ENCODE assay signal across 14 cellular contexts in genomic region chr7:150335101-150335773, GRCh38. TPM values are rescaled to one million over a fixed set of nuclear protein-coding genes. Genes with fewer than 3 reads are reported as not detected.
DNase-seq lines count a peak whose midpoint lies in the region; ATAC-seq and TF ChIP-seq lines count a peak whose summit lies in the region.
"Had no signal": no experiment of that assay in that cellular context is flagged by ENCODE, and none has a peak within 500 bp of the region (broad histone marks: within the 10 kb centered on the region; RNA-seq: fewer than 3 reads in every experiment).

No MANE protein-coding gene starts in this region.

- no peaks in the 10 kb centered on the region for H3K9me3 ChIP-seq in HEK293 (ENCODE audit: control insufficient read depth, insufficient read depth, low read depth, low read length)
- H3K9me3 ChIP-seq in body of pancreas: no peaks in the 10 kb centered on the region
- no peaks in the 10 kb centered on the region for H3K9me3 ChIP-seq in thyroid gland
- H3K9me3 ChIP-seq: thoracic aorta had no signal

- intact Hi-C loops in body of pancreas (cut with DNase I): no loop called here
- intact Hi-C loops in thyroid gland (cut with DNase I): no loop called here

- H3K27me3 ChIP-seq in body of pancreas: no peaks in the 10 kb centered on the region
- peaks cover 3% of the 10 kb centered on the region for H3K27me3 ChIP-seq in layer of hippocampus (ENCODE audit: control insufficient read depth, insufficient read depth, low read length)
- no peaks in the 10 kb centered on the region for H3K27me3 ChIP-seq in thyroid gland

- no peak for TF ChIP-seq POLR2A in body of pancreas (IDR thresholded peaks at IDR 0.05)
- no peak for TF ChIP-seq POLR2A in thyroid gland (IDR thresholded peaks at IDR 0.05)

- CTCF ChIA-PET in HEK293 (lab: Yijun Ruan, JAX): interaction anchor here (0.7 kb wide), 1 partner anchor 21 kb away, joined by 4 read pairs; no protein-coding TSS in a partner anchor

- H3K4me3 ChIP-seq in HEK293 (ENCODE audit: low read depth, low read length) (no peak overlapping the region), body of pancreas (no peak overlapping the region), thyroid gland (replicated peaks in 1 of 3) (no peak overlapping the region)
- H3K4me3 ChIP-seq: thoracic aorta had no signal

- POLR2A ChIA-PET in HEK293 (lab: Yijun Ruan, JAX): interaction anchor here (1.1 to 1.4 kb wide), 2 partner anchors 9 to 33 kb away, joined by 3 read pairs; partner anchors contain the start of gene REPIN1

- H3K27ac ChIP-seq in HEK293 (ENCODE audit: extremely low read depth, low read depth, low read length) (no peak overlapping the region), body of pancreas (peak overlapping the region; percentile 77 to 83 (median 81)), layer of hippocampus (ENCODE audit: low read depth, low read length) (peak overlapping the region; percentile 62), thyroid gland (peak overlapping the region in 2 of 3 donors; percentile 17 to 61)
- H3K27ac ChIP-seq: thoracic aorta had no signal

- peaks cover 0 to 70% of the 10 kb centered on the region in 2 experiments; a peak in 1 of 3 replicates for H3K36me3 ChIP-seq in HEK293 (ENCODE audit: control insufficient read depth in 2 of 2, insufficient read depth in 1 of 2, low read length in 2 of 2)
- H3K36me3 ChIP-seq in body of pancreas (replicated peaks in 1 of 2; ENCODE audit: insufficient read depth in 1 of 2, low read depth in 2 of 2): no peaks in the 10 kb centered on the region
- no peaks in the 10 kb centered on the region for H3K36me3 ChIP-seq in thyroid gland
- H3K36me3 ChIP-seq: thoracic aorta had no signal

- WGBS in body of pancreas, 2 donors: 23 to 46% methylated on average over 7 of the region's 7 CpGs
- WGBS in thyroid gland, 2 donors: 65 to 73% methylated on average over 7 of the region's 7 CpGs

- no peak for TF ChIP-seq CTCF in HEK293 (tag by site-specific recombination; IDR thresholded peaks at IDR 0.05)
- TF ChIP-seq CTCF in body of pancreas (IDR thresholded peaks at IDR 0.05): no peak
- no peak for TF ChIP-seq CTCF in thyroid gland (IDR thresholded peaks at IDR 0.05)

- ATAC-seq in body of pancreas: peak; percentile 31

- DNase-seq in body of pancreas: peak in 3 of 4 donors; percentile 59 to 68 (median 62)
- DNase-seq in thyroid gland: no peak
- no peak for DNase-seq in activated CD4-positive, alpha-beta T cell treated with anti-CD3 and anti-CD28 coated beads, Interleukin-2, amount 50 U/mL, for 1 hour
- DNase-seq in glomerular visceral epithelial cell (ENCODE audit: extremely low spot score): no peak
- no peak for DNase-seq in NCI-H526 treated with DMSO at 0.1 percent for 48 hours (lab: John Stamatoyannopoulos, UW)
- DNase-seq: activated CD4-positive, CD25-positive, alpha-beta regulatory T cell treated with anti-CD3 and anti-CD28 coated beads, Interleukin-2, amount 50 U/mL, for 72 hours; effector memory CD4-positive, alpha-beta T cell; Kasumi-1; NCI-H446; SHP77 treated with DMSO at 0.1 percent for 48 hours; stimulated activated CD4-positive, alpha-beta T cell treated with anti-CD3 and anti-CD28 coated beads, Interleukin-2, amount 100 ng/mL, for 48 hours had no signal

- H3K4me1 ChIP-seq in HEK293 (ENCODE audit: control insufficient read depth, insufficient read depth, low read length) (no peaks in the 10 kb centered on the region), body of pancreas (peaks cover 59% of the 10 kb centered on the region), thyroid gland (peaks cover 10 to 22% of the 10 kb centered on the region in 2 donors)

TF ChIP-seq in HEK293, 187 proteins besides CTCF, POLR2A, EP300 and RAD21:
- TF ChIP-seq MYNN (tag by site-specific recombination; IDR thresholded peaks at IDR 0.05; ENCODE audit: borderline replicate concordance) (no peak), ZBTB48 (tag by site-specific recombination; IDR thresholded peaks at IDR 0.05) (peak; percentile 44; the same call in 1 of the 2 replicates)
TF ChIP-seq in HEK293: peak in this region for 1.

RNA-seq across cellular contexts. Expression of gene RARRES2, which starts 6.2 kb away (rescaled TPM):
- total RNA-seq in body of pancreas: 100 to 1,000 TPM; 245 to 400 TPM
- 100 to 1,000 TPM in 1 of 4 donors, 10 to 100 TPM in 3; 22.2 to 137 (median 54.8) TPM for total RNA-seq in thyroid gland

RNA-seq across cellular contexts. Expression of gene ACTR3C, which starts 11.9 kb away (rescaled TPM):
- total RNA-seq in body of pancreas (10 to 100 TPM; 35.5 to 69.9 TPM), thyroid gland (10 to 100 TPM; 11.7 to 34.8 (median 23.0) TPM)

RNA-seq across cellular contexts. Expression of gene LRRC61, which starts 12.1 kb away (rescaled TPM):
- total RNA-seq in body of pancreas: 10 to 100 TPM in 1 of 2 donors, 1 to 10 TPM in 1; 4.9 to 25.2 TPM
- 10 to 100 TPM in 3 of 4 donors, 1 to 10 TPM in 1; 9.9 to 46.1 (median 37.9) TPM for total RNA-seq in thyroid gland

RNA-seq across cellular contexts. Expression of gene REPIN1, which starts 33.4 kb away (rescaled TPM):
- 100 to 1,000 TPM in 1 of 2 donors, 10 to 100 TPM in 1; 77.0 to 117 TPM for total RNA-seq in body of pancreas
- total RNA-seq in thyroid gland: 100 to 1,000 TPM in 3 of 4 donors, 10 to 100 TPM in 1; 71.9 to 144 (median 123) TPM

RNA-seq across cellular contexts. Expression of gene ZNF775, which starts 43.9 kb away (rescaled TPM):
- 10 to 100 TPM in 1 of 2 donors, 1 to 10 TPM in 1; 6.0 to 10.2 TPM for total RNA-seq in body of pancreas
- total RNA-seq in thyroid gland: 1 to 10 TPM; 4.3 to 7.5 (median 6.3) TPM

Comparison
In these comparisons a context has a peak if more than half of its experiments do, and no peak if none do; other contexts are left out.
1. DNase-seq: peak in body of pancreas (3 of 4); none in thyroid gland (0 of 2), activated CD4-positive, alpha-beta T cell treated with anti-CD3 and anti-CD28 coated beads, Interleukin-2, amount 50 U/mL, for 1 hour (single experiment), glomerular visceral epithelial cell (single experiment) and NCI-H526 treated with DMSO at 0.1 percent for 48 hours (single experiment).